In genomic region chr18:75216212-75216925, GRCh38 we compare ENCODE assay signal across 1 cellular context.
TF ChIP-seq lines count a peak whose summit lies in the region.

No MANE protein-coding gene starts in this region.

TF ChIP-seq in GM12878, 131 proteins besides CTCF, POLR2A, EP300 and RAD21 (continued from another document):
- TF ChIP-seq FOXK2 (IDR thresholded peaks at IDR 0.05), result no peak
- TF ChIP-seq MXI1 (IDR thresholded peaks at IDR 0.05; ENCODE audit: low read depth, low read length), result no peak
- TF ChIP-seq BHLHE40 (IDR thresholded peaks at IDR 0.05; ENCODE audit: borderline replicate concordance in 1 of 2, low read depth in 2 of 2, low read length in 1 of 2), result no peak
- TF ChIP-seq IRF4 (IDR thresholded peaks at IDR 0.05; ENCODE audit: low read depth, low read length), result no peak
- TF ChIP-seq CEBPZ (IDR thresholded peaks at IDR 0.05; ENCODE audit: low read depth, low read length), result no peak
- no peak for TF ChIP-seq EZH2 (IDR thresholded peaks at IDR 0.05; ENCODE audit: borderline replicate concordance, control insufficient read depth, low read depth, low read length)
- TF ChIP-seq SMARCA5 (IDR thresholded peaks at IDR 0.05), result no peak
- no peak for TF ChIP-seq PBX3 (IDR thresholded peaks at IDR 0.05; ENCODE audit: insufficient replicate concordance, low read depth, low read length)
- TF ChIP-seq REST (IDR thresholded peaks at IDR 0.05; ENCODE audit: low read depth, low read length), result no peak
- TF ChIP-seq ZBTB4 (CRISPR knock-in tag; IDR thresholded peaks at IDR 0.05), result no peak
- TF ChIP-seq FOXM1 (IDR thresholded peaks at IDR 0.05; ENCODE audit: low read depth, low read length), result no peak
- no peak for TF ChIP-seq MYC (IDR thresholded peaks at IDR 0.05; ENCODE audit: insufficient read depth, insufficient read length, insufficient replicate concordance, low read length, severe bottlenecking)
